ENCODE assay signal across 16 cellular contexts in the genomic region with DNA sequence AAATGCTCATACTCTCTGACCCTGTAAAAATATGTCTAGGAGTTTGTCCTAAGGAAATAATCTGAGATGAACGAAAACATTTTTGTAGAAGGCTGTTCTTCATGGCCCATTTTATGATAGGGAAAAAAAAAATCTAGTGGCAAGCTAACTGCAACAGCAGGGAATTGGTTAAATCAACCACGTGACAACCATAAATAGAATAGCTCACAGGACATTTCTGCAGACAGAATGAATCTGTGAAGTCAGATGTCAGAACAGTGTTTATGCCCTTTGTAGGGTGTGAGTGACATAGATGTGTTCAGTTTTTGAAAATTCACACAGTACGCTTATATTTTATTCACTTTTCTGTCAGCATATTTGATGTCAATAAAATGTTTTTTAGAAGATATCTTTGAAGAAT. TPM values are rescaled to one million over a fixed set of nuclear protein-coding genes. Genes with fewer than 3 reads are reported as not detected.
DNase-seq lines count a peak whose midpoint lies in the region; ATAC-seq and TF ChIP-seq lines count a peak whose summit lies in the region.
"Had no signal": no experiment of that assay in that cellular context is flagged by ENCODE, and none has a peak within 500 bp of the region (broad histone marks: within the 10 kb centered on the region; RNA-seq: fewer than 3 reads in every experiment).

No MANE protein-coding gene starts in this region.

- TF ChIP-seq CTCF in OCI-LY7 (conservative IDR thresholded peaks at IDR 0.05; ENCODE audit: low read length): no peak
- no peak for TF ChIP-seq CTCF in dorsolateral prefrontal cortex (IDR thresholded peaks at IDR 0.05 in 54 of 56, conservative IDR thresholded peaks at IDR 0.05 in 2 of 56; ENCODE audit: low read depth in 1 of 56, partially characterized antibody in 56 of 56)
- no peak for TF ChIP-seq CTCF in upper lobe of right lung (IDR thresholded peaks at IDR 0.05)

- no peaks in the 10 kb centered on the region for H3K27me3 ChIP-seq in dorsolateral prefrontal cortex
- H3K27me3 ChIP-seq in layer of hippocampus (ENCODE audit: control insufficient read depth, insufficient read depth, low read length): no peaks in the 10 kb centered on the region
- no peaks in the 10 kb centered on the region for H3K27me3 ChIP-seq in upper lobe of right lung
- H3K27me3 ChIP-seq: BE2C, stomach had no signal

- H3K27ac ChIP-seq in OCI-LY7 (ENCODE audit: low read depth, low read length, poor library complexity, severe bottlenecking) (no peak overlapping the region), dorsolateral prefrontal cortex (peak overlapping the region; percentile 63 to 98 (median 93)), layer of hippocampus (ENCODE audit: low read depth, low read length) (peak overlapping the region; percentile 83), temporal lobe (ENCODE audit: low read depth, low read length) (peak overlapping the region; percentile 91), upper lobe of right lung (no peak overlapping the region)

- DNase-seq in OCI-LY7 (ENCODE audit: low spot score) (no peak), dorsolateral prefrontal cortex (no peak), upper lobe of right lung (no peak)
- DNase-seq in activated naive CD4-positive, alpha-beta T cell treated with Interleukin-2 at 50 U/mL for 16 hours: no peak
- DNase-seq: activated CD4-positive, CD25-positive, alpha-beta regulatory T cell; BE2C; DMS153; effector CD8-positive, alpha-beta T cell; mesendoderm; NCI-H1417 treated with DMSO at 0.1 percent for 48 hours; NCI-H2227 treated with DMSO at 0.1 percent for 48 hours; stomach had no signal

- intact Hi-C loops in OCI-LY7 (cut with micrococcal nuclease; ENCODE audit: unreplicated experiment): no loop called here
- intact Hi-C loops in dorsolateral prefrontal cortex (cut with DNase I): no loop called here
- intact Hi-C loops in upper lobe of right lung (cut with DNase I): no loop called here

- no peak overlapping the region for H2AFZ ChIP-seq in OCI-LY7 (ENCODE audit: low read length)

- no peak overlapping the region for H3K4me2 ChIP-seq in OCI-LY7 (ENCODE audit: low read length)

- H3K79me2 ChIP-seq in OCI-LY7 (ENCODE audit: insufficient read depth, low read depth, low read length): no peaks in the 10 kb centered on the region

- peaks cover 30% of the 10 kb centered on the region for H3K36me3 ChIP-seq in OCI-LY7 (ENCODE audit: insufficient read depth, low read length)
- H3K36me3 ChIP-seq in upper lobe of right lung: peaks cover 73% of the 10 kb centered on the region
- H3K36me3 ChIP-seq: BE2C had no signal

- no peaks in the 10 kb centered on the region for H4K20me1 ChIP-seq in OCI-LY7 (ENCODE audit: insufficient read depth, low read length)

- TSS peak; percentile 43 for BruUV-seq in OCI-LY7 (replicated peaks; lab: Mats Ljungman, UMichigan)

- H3K9me2 ChIP-seq in OCI-LY7 (ENCODE audit: insufficient read depth, low read length): no peaks in the 10 kb centered on the region

- CTCF ChIA-PET in OCI-LY7 (lab: Charles Lee; ENCODE audit: unreplicated experiment): no interaction called here

- H3K4me3 ChIP-seq in OCI-LY7 (ENCODE audit: low read depth, low read length, poor library complexity, severe bottlenecking) (no peak overlapping the region), dorsolateral prefrontal cortex (peak overlapping the region in 7 of 59 donors; percentile 3 to 18 (median 14)), upper lobe of right lung (no peak overlapping the region)
- H3K4me3 ChIP-seq: stomach had no signal

- H3K4me1 ChIP-seq in OCI-LY7 (ENCODE audit: insufficient read depth, low read length, poor library complexity, severe bottlenecking) (no peaks in the 10 kb centered on the region), upper lobe of right lung (peaks cover 10% of the 10 kb centered on the region)
- H3K4me1 ChIP-seq: BE2C had no signal

- H3K9me3 ChIP-seq in OCI-LY7 (ENCODE audit: low read length) (no peaks in the 10 kb centered on the region), upper lobe of right lung (no peaks in the 10 kb centered on the region)
- H3K9me3 ChIP-seq: BE2C, stomach had no signal

- POLR2A ChIA-PET in OCI-LY7 (lab: Charles Lee): interaction anchor here (0.7 to 1.3 kb wide), 2 partner anchors 14 to 17 kb away, joined by 5 read pairs; a partner anchor contains a TSS

- no peak for ATAC-seq in GM18868 (IDR thresholded peaks at IDR 0.05; ENCODE audit: unreplicated experiment)
- no peak for ATAC-seq in upper lobe of right lung

RNA-seq across cellular contexts. Expression of a gene that starts 16.1 kb away (rescaled TPM):
- total RNA-seq in OCI-LY7 (2014; rRNA removed; shearing (Covaris generic)): 14.1 and 16.3 TPM in 2 replicates
- total RNA-seq in OCI-LY7 (2022): 42.6 and 43.3 TPM in 2 replicates
- 100 to 1,000 TPM in 13 of 120 experiments, 10 to 100 TPM in 107; 52.6 to 143 (median 80.0) TPM for total RNA-seq in dorsolateral prefrontal cortex
- 17.9 TPM for total RNA-seq in temporal lobe
- 62.8 TPM for total RNA-seq in upper lobe of right lung

RNA-seq across cellular contexts. Expression of a gene that starts 16.5 kb away (rescaled TPM):
- total RNA-seq in OCI-LY7 (2014; rRNA removed; shearing (Covaris generic)): 7.2 and 15.2 TPM in 2 replicates
- total RNA-seq in OCI-LY7 (2022) (13.8 and 15.7 TPM in 2 replicates), dorsolateral prefrontal cortex (10 to 100 TPM in 20 of 120 experiments, 1 to 10 TPM in 100; 4.8 to 15.1 (median 8.4) TPM), temporal lobe (4.2 TPM), upper lobe of right lung (9.3 TPM)

RNA-seq across cellular contexts. Expression of a gene that starts 34.6 kb away (rescaled TPM):
- total RNA-seq in OCI-LY7 (2014; rRNA removed; shearing (Covaris generic)): not detected in 2 replicates
- 0.48 TPM in 1 of 2 replicates, not detected in the other for total RNA-seq in OCI-LY7 (2022)
- total RNA-seq in dorsolateral prefrontal cortex: 1 to 10 TPM in 10 of 120 experiments, under 1 TPM in 35, not detected in 75; 0.14 to 1.5 (median 0.67) TPM
- not detected for total RNA-seq in temporal lobe
- not detected for total RNA-seq in upper lobe of right lung
- total RNA-seq: activated CD8-positive, alpha-beta memory T cell treated with anti-CD3 and anti-CD28 coated beads for 36 hours had no signal

Comparison
In these comparisons a context has a peak if more than half of its experiments do, and no peak if none do; other contexts are left out.
1. H3K27ac ChIP-seq: peak in dorsolateral prefrontal cortex (59 of 59), layer of hippocampus (single experiment) and temporal lobe (single experiment); none in OCI-LY7 (single experiment) and upper lobe of right lung (single experiment).